20 cellular contexts compared by ENCODE assay signal in genomic region chrX:153910446-153910845, GRCh38. TPM values are rescaled to one million over a fixed set of nuclear protein-coding genes. Genes with fewer than 3 reads are reported as not detected.
DNase-seq lines count a peak whose midpoint lies in the region; ATAC-seq and TF ChIP-seq lines count a peak whose summit lies in the region.
"Had no signal": no experiment of that assay in that cellular context is flagged by ENCODE, and none has a peak within 500 bp of the region (broad histone marks: within the 10 kb centered on the region; RNA-seq: fewer than 3 reads in every experiment).

No MANE protein-coding gene starts in this region.

- TF ChIP-seq CTCF in natural killer cell (IDR thresholded peaks at IDR 0.05) = no peak
- TF ChIP-seq CTCF in chondrocyte (IDR thresholded peaks at IDR 0.05) = no peak

- H3K27me3 Mint-ChIP-seq in natural killer cell treated with Interleukin-12 subunit alpha and Interleukin-12 subunit beta and Interleukin-15 and Interleukin-18, amount 100 ng/mL, for 72 hours = no peaks in the 10 kb centered on the region
- no peaks in the 10 kb centered on the region for H3K27me3 Mint-ChIP-seq in natural killer cell (ENCODE audit: low read depth in 2 of 2)
- no peaks in the 10 kb centered on the region for H3K27me3 Mint-ChIP-seq in chondrocyte (ENCODE audit: low read depth)
- H3K27me3 Mint-ChIP-seq: B cell; CD4-positive, CD25-positive, alpha-beta regulatory T cell had no signal

- no peak overlapping the region for H3K27ac Mint-ChIP-seq in natural killer cell treated with Interleukin-12 subunit alpha and Interleukin-12 subunit beta and Interleukin-15 and Interleukin-18, amount 100 ng/mL, for 72 hours
- no peak overlapping the region for H3K27ac Mint-ChIP-seq in natural killer cell
- no peak overlapping the region for H3K27ac Mint-ChIP-seq in chondrocyte (ENCODE audit: unreplicated experiment)
- H3K27ac Mint-ChIP-seq: B cell; CD4-positive, CD25-positive, alpha-beta regulatory T cell; GM23338; HFFc6 had no signal

- no peaks in the 10 kb centered on the region for H3K9me3 Mint-ChIP-seq in natural killer cell treated with Interleukin-12 subunit alpha and Interleukin-12 subunit beta and Interleukin-15 and Interleukin-18, amount 100 ng/mL, for 72 hours
- H3K9me3 Mint-ChIP-seq in natural killer cell (no peaks in the 10 kb centered on the region), chondrocyte (ENCODE audit: low read depth) (no peaks in the 10 kb centered on the region)
- H3K9me3 Mint-ChIP-seq: CD8-positive, alpha-beta T cell; GM23338; HFFc6 had no signal

- ATAC-seq in natural killer cell treated with Interleukin-12 subunit alpha and Interleukin-12 subunit beta and Interleukin-15 and Interleukin-18, amount 100 ng/mL, for 72 hours = no peak
- ATAC-seq in natural killer cell = no peak
- ATAC-seq in HG02938 (IDR thresholded peaks at IDR 0.05; ENCODE audit: unreplicated experiment) = no peak
- ATAC-seq: CD8-positive, alpha-beta T cell had no signal

- no peak overlapping the region for H3K4me3 Mint-ChIP-seq in natural killer cell treated with Interleukin-12 subunit alpha and Interleukin-12 subunit beta and Interleukin-15 and Interleukin-18, amount 100 ng/mL, for 72 hours
- H3K4me3 Mint-ChIP-seq in natural killer cell = no peak overlapping the region
- H3K4me3 Mint-ChIP-seq in chondrocyte (ENCODE audit: unreplicated experiment) = no peak overlapping the region
- H3K4me3 Mint-ChIP-seq: B cell; CD4-positive, CD25-positive, alpha-beta regulatory T cell; CD8-positive, alpha-beta T cell; GM23338; HFFc6 had no signal

- intact Hi-C loops in natural killer cell (cut with micrococcal nuclease) (no loop called here), posterior vena cava (cut with DNase I) (no loop called here)

- H3K36me3 Mint-ChIP-seq in natural killer cell treated with Interleukin-12 subunit alpha and Interleukin-12 subunit beta and Interleukin-15 and Interleukin-18, amount 100 ng/mL, for 72 hours = peaks cover 4% of the 10 kb centered on the region
- H3K36me3 Mint-ChIP-seq in natural killer cell (no peaks in the 10 kb centered on the region), chondrocyte (ENCODE audit: low read depth) (no peaks in the 10 kb centered on the region)

- H3K27ac ChIP-seq in caudate nucleus (ENCODE audit: low read depth, low read length) = no peak overlapping the region
- H3K27ac ChIP-seq: 22Rv1, BLaER1, C4-2B had no signal

- peak; percentile 59 for DNase-seq in natural killer cell treated with Interleukin-12 subunit alpha and Interleukin-12 subunit beta and Interleukin-15 and Interleukin-18, amount 100 ng/mL, for 72 hours (ENCODE audit: low spot score)
- no peak for DNase-seq in natural killer cell
- DNase-seq in chondrocyte (ENCODE audit: low spot score) = peak; percentile 94
- peak; percentile 85 for DNase-seq in mesenteric fat pad (ENCODE audit: low spot score)
- no peak for DNase-seq in posterior vena cava (ENCODE audit: low spot score)
- DNase-seq in caudate nucleus (lab: John Stamatoyannopoulos, UW) = no peak
- DNase-seq: CD4-positive, CD25-positive, alpha-beta regulatory T cell; CD8-positive, alpha-beta T cell; DMS153; DND-41; GDM1 had no signal

- peaks cover 10 to 17% of the 10 kb centered on the region in 2 donors for H3K4me1 Mint-ChIP-seq in natural killer cell treated with Interleukin-12 subunit alpha and Interleukin-12 subunit beta and Interleukin-15 and Interleukin-18, amount 100 ng/mL, for 72 hours (ENCODE audit: low read depth in 2 of 2)
- H3K4me1 Mint-ChIP-seq in natural killer cell (peaks cover 14 to 22% of the 10 kb centered on the region in 2 donors), chondrocyte (ENCODE audit: low read depth) (no peaks in the 10 kb centered on the region)
- H3K4me1 Mint-ChIP-seq: GM23338 had no signal

RNA-seq across cellular contexts. Expression of gene AVPR2, which starts 6.0 kb away (rescaled TPM):
- not detected for total RNA-seq in natural killer cell treated with Interleukin-12 subunit alpha and Interleukin-12 subunit beta and Interleukin-15 and Interleukin-18, amount 100 ng/mL, for 72 hours
- total RNA-seq in natural killer cell (not detected), chondrocyte (not detected in 3 replicates), mesenteric fat pad (7.2 TPM), posterior vena cava (1 to 10 TPM; 1.4 to 2.0 TPM)
- total RNA-seq: B cell; Caco-2; CD4-positive, CD25-positive, alpha-beta regulatory T cell; CD8-positive, alpha-beta T cell; GM12878; GM23338; HFFc6 had no signal

RNA-seq across cellular contexts. Expression of gene ARHGAP4, which starts 15.6 kb away (rescaled TPM):
- 100 to 1,000 TPM; 155 to 276 TPM for total RNA-seq in natural killer cell treated with Interleukin-12 subunit alpha and Interleukin-12 subunit beta and Interleukin-15 and Interleukin-18, amount 100 ng/mL, for 72 hours
- total RNA-seq in natural killer cell (100 to 1,000 TPM; 352 to 398 (median 384) TPM), chondrocyte (2.8 to 3.7 TPM (median 3.1 TPM) in 3 replicates), mesenteric fat pad (43.0 TPM), posterior vena cava (10 to 100 TPM; 36.3 to 47.1 TPM)

RNA-seq across cellular contexts. Expression of gene NAA10, which starts 24.4 kb away (rescaled TPM):
- 100 to 1,000 TPM; 115 to 175 TPM for total RNA-seq in natural killer cell treated with Interleukin-12 subunit alpha and Interleukin-12 subunit beta and Interleukin-15 and Interleukin-18, amount 100 ng/mL, for 72 hours
- 10 to 100 TPM; 63.4 to 82.3 (median 73.1) TPM for total RNA-seq in natural killer cell
- 89.5 to 99.8 TPM (median 91.4 TPM) in 3 replicates for total RNA-seq in chondrocyte
- total RNA-seq in mesenteric fat pad = 118 TPM
- total RNA-seq in posterior vena cava = 10 to 100 TPM; 69.4 to 75.4 TPM

RNA-seq across cellular contexts. Expression of gene L1CAM, which starts 24.5 kb away (rescaled TPM):
- 1 to 10 TPM in 1 of 2 donors, under 1 TPM in 1; 0.74 to 1.2 TPM for total RNA-seq in natural killer cell treated with Interleukin-12 subunit alpha and Interleukin-12 subunit beta and Interleukin-15 and Interleukin-18, amount 100 ng/mL, for 72 hours
- total RNA-seq in natural killer cell = under 1 TPM in 2 of 3 donors, not detected in 1; 0.23 to 0.98 TPM
- 2.2 to 2.9 TPM (median 2.5 TPM) in 3 replicates for total RNA-seq in chondrocyte
- 2.4 TPM for total RNA-seq in mesenteric fat pad
- 1 to 10 TPM; 3.8 to 4.4 TPM for total RNA-seq in posterior vena cava

RNA-seq across cellular contexts. Expression of gene RENBP, which starts 34.0 kb away (rescaled TPM):
- total RNA-seq in natural killer cell treated with Interleukin-12 subunit alpha and Interleukin-12 subunit beta and Interleukin-15 and Interleukin-18, amount 100 ng/mL, for 72 hours = 1 to 10 TPM; 4.8 to 5.4 TPM
- total RNA-seq in natural killer cell = 10 to 100 TPM; 14.3 to 17.1 (median 15.2) TPM
- total RNA-seq in chondrocyte = 6.5 to 13.4 TPM (median 13.1 TPM) in 3 replicates
- 34.5 TPM for total RNA-seq in mesenteric fat pad
- 10 to 100 TPM; 11.4 to 17.6 TPM for total RNA-seq in posterior vena cava

Comparison
In these comparisons a context has a peak if more than half of its experiments do, and no peak if none do; other contexts are left out.
1. DNase-seq: peak in natural killer cell treated with Interleukin-12 subunit alpha and Interleukin-12 subunit beta and Interleukin-15 and Interleukin-18, amount 100 ng/mL, for 72 hours (single experiment), chondrocyte (single experiment) and mesenteric fat pad (single experiment); none in natural killer cell (single experiment), posterior vena cava (single experiment) and caudate nucleus (0 of 61).